ENCODE assay signal across 11 cellular contexts in the genomic region with DNA sequence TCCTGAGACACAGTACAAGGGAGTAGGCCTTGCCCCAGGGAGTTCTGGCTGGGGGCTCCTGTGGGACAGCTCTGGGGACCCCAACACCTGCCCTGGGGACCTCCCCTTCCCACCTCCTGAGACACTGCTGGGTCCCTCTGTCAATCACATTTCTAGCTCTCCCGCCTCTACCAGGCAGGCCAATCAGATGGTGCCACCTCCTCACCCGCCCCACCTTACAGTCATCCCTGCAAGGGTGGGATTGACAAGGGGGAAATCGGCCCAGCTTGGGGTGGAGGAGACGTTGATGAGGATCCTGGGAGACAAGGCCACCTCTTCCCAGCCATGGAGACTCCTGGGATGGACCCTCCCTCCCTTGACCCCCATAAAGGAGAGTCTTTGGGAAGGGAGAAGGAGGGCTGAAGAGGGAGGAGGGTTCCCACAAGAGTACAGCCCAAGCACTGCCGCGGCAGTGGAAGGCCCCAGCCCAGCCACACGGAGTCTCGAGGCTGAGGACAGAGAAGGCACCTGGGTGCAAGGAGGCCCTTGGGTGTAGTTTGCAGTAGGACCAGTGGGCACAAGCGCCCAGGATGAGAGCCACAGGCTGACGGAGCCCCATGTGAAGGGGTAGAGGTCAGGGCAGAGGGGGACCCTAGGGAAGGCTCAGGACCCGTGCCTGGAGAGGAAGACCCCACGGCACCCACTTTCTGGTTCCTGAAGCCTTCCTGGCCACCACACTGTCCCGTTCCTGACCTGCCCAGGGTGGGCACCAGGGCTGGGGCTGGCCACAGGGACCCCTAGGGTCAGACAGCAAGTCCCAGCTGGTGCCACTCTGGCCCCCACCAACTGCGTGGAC.
A peak's percentile ranks its signal among the peaks of the same experiment; 100 is the strongest.
DNase-seq lines count a peak whose midpoint lies in the region; ATAC-seq and TF ChIP-seq lines count a peak whose summit lies in the region.
"Had no signal": no experiment of that assay in that cellular context is flagged by ENCODE, and none has a peak within 500 bp of the region (broad histone marks: within the 10 kb centered on the region; RNA-seq: fewer than 3 reads in every experiment).

No MANE protein-coding gene starts in this region.

- H3K27me3 ChIP-seq in left ventricle myocardium inferior (ENCODE audit: low read depth): no peaks in the 10 kb centered on the region
- H3K27me3 ChIP-seq in esophagus squamous epithelium: no peaks in the 10 kb centered on the region
- H3K27me3 ChIP-seq in ovary: no peaks in the 10 kb centered on the region
- H3K27me3 ChIP-seq in vagina: no peaks in the 10 kb centered on the region
- H3K27me3 ChIP-seq: thyroid gland had no signal

- peak overlapping the region; percentile 92 for H3K27ac ChIP-seq in left ventricle myocardium inferior (replicated peaks)
- H3K27ac ChIP-seq in esophagus squamous epithelium: peak overlapping the region; percentile 48 to 88 (median 74)
- peak overlapping the region; percentile 89 to 98 for H3K27ac ChIP-seq in ovary
- peak overlapping the region; percentile 93 for H3K27ac ChIP-seq in vagina

- no peak for TF ChIP-seq EP300 in ovary (IDR thresholded peaks at IDR 0.05)

- DNase-seq in left ventricle myocardium inferior (no peak), left cardiac atrium (no peak), esophagus squamous epithelium (lab: John Stamatoyannopoulos, UW) (no peak), ovary (peak in 4 of 5 donors; percentile 22 to 45 (median 36)), vagina (ENCODE audit: extremely low spot score in 2 of 2) (peak; percentile 88 to 92), midbrain (lab: John Stamatoyannopoulos, UW) (no peak), NCI-H187 (lab: John Stamatoyannopoulos, UW) (no peak), NCI-H446 (lab: John Stamatoyannopoulos, UW) (no peak)
- DNase-seq: activated T-cell treated with anti-CD3 and anti-CD28 coated beads, Interleukin-2, amount 50 U/mL, for 72 hours; naive B cell had no signal

- H3K4me3 ChIP-seq in left ventricle myocardium inferior (peak overlapping the region; percentile 48), esophagus squamous epithelium (no peak overlapping the region), ovary (no peak overlapping the region), vagina (no peak overlapping the region)
- H3K4me3 ChIP-seq: thyroid gland had no signal

- no peak for TF ChIP-seq CTCF in left ventricle myocardium inferior (IDR thresholded peaks at IDR 0.05; ENCODE audit: borderline replicate concordance)
- TF ChIP-seq CTCF in esophagus squamous epithelium (IDR thresholded peaks at IDR 0.05): no peak
- no peak for TF ChIP-seq CTCF in ovary (IDR thresholded peaks at IDR 0.05)
- TF ChIP-seq CTCF in vagina (IDR thresholded peaks at IDR 0.05): no peak

- WGBS in esophagus squamous epithelium, 2 donors: 80 to 87% methylated on average over 3 to 10 of the region's 14 CpGs
- 87 to 93% (median 89%) methylated on average over 14 of the region's 14 CpGs for WGBS in ovary, 3 donors

- no peak for TF ChIP-seq POLR2A in esophagus squamous epithelium (IDR thresholded peaks at IDR 0.05)
- TF ChIP-seq POLR2A in ovary (IDR thresholded peaks at IDR 0.05): no peak
- TF ChIP-seq POLR2A in vagina (IDR thresholded peaks at IDR 0.05): no peak

- ATAC-seq in left cardiac atrium: no peak

- H3K9me3 ChIP-seq in left ventricle myocardium inferior (replicated peaks): no peaks in the 10 kb centered on the region
- H3K9me3 ChIP-seq in esophagus squamous epithelium: no peaks in the 10 kb centered on the region
- no peaks in the 10 kb centered on the region for H3K9me3 ChIP-seq in ovary
- H3K9me3 ChIP-seq in vagina: no peaks in the 10 kb centered on the region
- H3K9me3 ChIP-seq: thyroid gland had no signal

- intact Hi-C loops in left ventricle myocardium inferior (cut with micrococcal nuclease) (no loop called here), left cardiac atrium (cut with DNase I) (loop anchor here in 1 of 2 donors (5.0 kb wide), 1 partner anchor 122 kb away; no protein-coding TSS in a partner anchor), esophagus squamous epithelium (cut with DNase I) (no loop called here), ovary (cut with DNase I) (no loop called here), vagina (cut with DNase I) (no loop called here)

- no peaks in the 10 kb centered on the region for H3K36me3 ChIP-seq in left ventricle myocardium inferior
- H3K36me3 ChIP-seq in esophagus squamous epithelium: no peaks in the 10 kb centered on the region
- H3K36me3 ChIP-seq in ovary: no peaks in the 10 kb centered on the region
- no peaks in the 10 kb centered on the region for H3K36me3 ChIP-seq in vagina
- H3K36me3 ChIP-seq: thyroid gland had no signal

- peaks cover 43% of the 10 kb centered on the region for H3K4me1 ChIP-seq in left ventricle myocardium inferior
- peaks cover 29 to 49% (median 32%) of the 10 kb centered on the region in 3 donors for H3K4me1 ChIP-seq in esophagus squamous epithelium
- H3K4me1 ChIP-seq in ovary (ENCODE audit: insufficient read depth): peaks cover 19% of the 10 kb centered on the region
- H3K4me1 ChIP-seq in vagina: peaks cover 55% of the 10 kb centered on the region

Comparison
In these comparisons a context has a peak if more than half of its experiments do, and no peak if none do; other contexts are left out.
1. DNase-seq: peak in ovary (4 of 5) and vagina (2 of 2); none in left ventricle myocardium inferior (single experiment), left cardiac atrium (single experiment), esophagus squamous epithelium (single experiment), midbrain (single experiment), NCI-H187 (0 of 2) and NCI-H446 (0 of 2).
2. Peak in every context shown above with its lines, with median percentiles within 50 percentile points of each other: H3K27ac ChIP-seq.